Comparison of ENCODE assay signal across 8 cellular contexts in the genomic region with DNA sequence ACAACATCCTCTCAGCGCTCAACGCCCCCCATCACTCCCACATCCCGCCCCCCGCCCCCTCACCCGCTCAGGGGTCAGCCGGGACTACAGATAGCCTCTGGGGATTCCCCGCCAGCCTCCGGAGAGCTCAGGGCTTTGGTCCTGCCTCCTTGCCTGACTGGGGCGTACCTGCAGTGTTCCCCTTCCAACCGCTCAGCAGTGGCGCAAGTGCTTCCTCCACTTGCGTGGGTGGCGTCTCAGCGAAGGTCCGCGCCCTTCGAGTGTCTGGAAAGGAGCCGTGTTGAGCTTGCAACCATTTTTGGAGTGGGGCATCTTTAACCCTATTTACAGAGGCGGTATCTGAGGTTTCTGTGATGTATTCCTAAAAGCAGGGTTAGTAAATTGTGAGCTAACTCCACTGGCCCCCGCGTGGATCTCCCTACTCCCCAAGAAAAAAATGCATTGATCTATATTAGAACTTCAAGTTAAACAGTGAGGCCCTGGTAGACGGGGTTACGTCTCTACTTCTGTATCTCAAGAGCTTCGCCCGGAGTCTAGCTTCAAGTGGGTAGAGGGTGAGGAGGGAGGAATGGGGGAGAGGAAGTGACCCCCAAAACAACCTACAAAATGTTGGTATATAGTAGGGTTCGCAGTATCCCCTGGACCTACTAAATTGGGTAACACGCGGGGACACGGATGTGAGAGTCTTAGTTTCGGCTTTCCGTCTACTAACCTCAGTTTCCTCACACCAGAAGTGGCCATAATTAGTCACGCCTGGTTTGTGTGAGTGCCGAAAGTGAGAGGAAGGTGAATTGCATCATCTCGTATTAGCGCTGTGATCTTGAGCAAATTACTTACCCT. TPM values are rescaled to one million over a fixed set of nuclear protein-coding genes. Genes with fewer than 3 reads are reported as not detected.
DNase-seq lines count a peak whose midpoint lies in the region; ATAC-seq and TF ChIP-seq lines count a peak whose summit lies in the region.

No MANE protein-coding gene starts in this region.

- TF ChIP-seq POLR2A in spleen (IDR thresholded peaks at IDR 0.05) (no peak), Peyer's patch (IDR thresholded peaks at IDR 0.05) (no peak)

- ATAC-seq in HG03097 (IDR thresholded peaks at IDR 0.05; ENCODE audit: low FRiP score, unreplicated experiment) (peak; percentile 70), left ventricle myocardium superior (no peak)

- 6 to 13% (median 8%) methylated on average over 29 to 35 of the region's 35 CpGs for WGBS in spleen, 5 donors

- no peak for TF ChIP-seq CTCF in spleen (IDR thresholded peaks at IDR 0.05 in 8 of 11, conservative IDR thresholded peaks at IDR 0.05 in 3 of 11)
- TF ChIP-seq CTCF in Peyer's patch (IDR thresholded peaks at IDR 0.05): no peak

- no peaks in the 10 kb centered on the region for H3K36me3 ChIP-seq in CD8-positive, alpha-beta memory T cell (ENCODE audit: insufficient read depth, low read length)
- H3K36me3 ChIP-seq in spleen (no peaks in the 10 kb centered on the region), Peyer's patch (no peaks in the 10 kb centered on the region)

- H3K27ac ChIP-seq in CD8-positive, alpha-beta memory T cell (ENCODE audit: low read depth, low read length): no peak overlapping the region
- no peak overlapping the region for H3K27ac ChIP-seq in spleen
- no peak overlapping the region for H3K27ac ChIP-seq in Peyer's patch

- POLR2A ChIA-PET in CD8-positive, alpha-beta memory T cell (lab: Charles Lee): no interaction called here

- H3K4me1 ChIP-seq in CD8-positive, alpha-beta memory T cell (ENCODE audit: insufficient read depth, low read length): peaks cover 7% of the 10 kb centered on the region
- H3K4me1 ChIP-seq in spleen: peaks cover 0 to 56% (median 29%) of the 10 kb centered on the region in 6 donors
- H3K4me1 ChIP-seq in Peyer's patch: peaks cover 0 to 20% (median 4%) of the 10 kb centered on the region in 4 donors

- H3K4me1 Mint-ChIP-seq in CD8-positive, alpha-beta memory T cell: peaks cover 19 to 34% (median 25%) of the 10 kb centered on the region in 3 donors
- peaks cover 12% of the 10 kb centered on the region for H3K4me1 Mint-ChIP-seq in T-helper 2 cell treated with Interferon-gamma antibody and Interleukin-4, amounts not matched to agents 5 μg/mL and 100 μg/mL, for 36 hours (ENCODE audit: low read depth)

- H3K27me3 Mint-ChIP-seq in CD8-positive, alpha-beta memory T cell: peaks cover 82 to 90% of the 10 kb centered on the region in 2 donors
- H3K27me3 Mint-ChIP-seq in T-helper 2 cell treated with Interferon-gamma antibody and Interleukin-4, amounts not matched to agents 5 μg/mL and 100 μg/mL, for 36 hours (ENCODE audit: low read depth): peaks cover 93% of the 10 kb centered on the region

- intact Hi-C loops in spleen (cut with DNase I; ENCODE audit: low total_unique reads) (no loop called here), left ventricle myocardium superior (cut with micrococcal nuclease) (no loop called here)

- H3K4me3 Mint-ChIP-seq in CD8-positive, alpha-beta memory T cell: peak overlapping the region; percentile 57 to 76 (median 61)
- H3K4me3 Mint-ChIP-seq in T-helper 2 cell treated with Interferon-gamma antibody and Interleukin-4, amounts not matched to agents 5 μg/mL and 100 μg/mL, for 36 hours: peak overlapping the region; percentile 26

- CTCF ChIA-PET in CD8-positive, alpha-beta memory T cell (lab: Charles Lee): no interaction called here

- DNase-seq in CD8-positive, alpha-beta memory T cell: no peak
- DNase-seq in GM19238 (ENCODE audit: insufficient read length, low spot score): peak; percentile 49
- DNase-seq in T-helper 2 cell treated with Interferon-gamma antibody and Interleukin-4, amounts not matched to agents 5 μg/mL and 100 μg/mL, for 36 hours (ENCODE audit: low spot score): no peak
- peak; percentile 79 for DNase-seq in spleen
- no peak for DNase-seq in LoVo (ENCODE audit: low spot score)
- DNase-seq in left ventricle myocardium superior: no peak
- DNase-seq in Peyer's patch: no peak

- H3K27ac Mint-ChIP-seq in CD8-positive, alpha-beta memory T cell: peak overlapping the region in 3 of 8 donors; percentile 15 to 62 (median 39)
- H3K27ac Mint-ChIP-seq in T-helper 2 cell treated with Interferon-gamma antibody and Interleukin-4, amounts not matched to agents 5 μg/mL and 100 μg/mL, for 36 hours: peak overlapping the region; percentile 36

- no peaks in the 10 kb centered on the region for H3K9me3 ChIP-seq in CD8-positive, alpha-beta memory T cell (ENCODE audit: low read length)
- H3K9me3 ChIP-seq in spleen: peaks cover 0 to 28% (median 15%) of the 10 kb centered on the region in 8 donors
- peaks cover 0 to 18% (median 7%) of the 10 kb centered on the region in 4 donors for H3K9me3 ChIP-seq in Peyer's patch

- H3K9me3 Mint-ChIP-seq in CD8-positive, alpha-beta memory T cell: peaks cover 0 to 23% (median 9%) of the 10 kb centered on the region in 5 donors
- H3K9me3 Mint-ChIP-seq in T-helper 2 cell treated with Interferon-gamma antibody and Interleukin-4, amounts not matched to agents 5 μg/mL and 100 μg/mL, for 36 hours: peaks cover 4% of the 10 kb centered on the region

- H3K27me3 ChIP-seq in CD8-positive, alpha-beta memory T cell (ENCODE audit: insufficient read depth, low read length, poor library complexity, severe bottlenecking): peaks cover 85% of the 10 kb centered on the region
- H3K27me3 ChIP-seq in spleen (replicated peaks in 1 of 7): peaks cover 7 to 100% (median 97%) of the 10 kb centered on the region in 7 donors
- H3K27me3 ChIP-seq in Peyer's patch: peaks cover 0 to 49% of the 10 kb centered on the region in 2 donors

- no peak overlapping the region for H3K4me3 ChIP-seq in CD8-positive, alpha-beta memory T cell (ENCODE audit: low read length)
- peak overlapping the region in 2 of 8 donors; percentile 6 to 44 for H3K4me3 ChIP-seq in spleen
- H3K4me3 ChIP-seq in Peyer's patch: peak overlapping the region in 1 of 4 donors; percentile 12

- H3K36me3 Mint-ChIP-seq in CD8-positive, alpha-beta memory T cell: no peaks in the 10 kb centered on the region
- H3K36me3 Mint-ChIP-seq in T-helper 2 cell treated with Interferon-gamma antibody and Interleukin-4, amounts not matched to agents 5 μg/mL and 100 μg/mL, for 36 hours (ENCODE audit: low read depth): peaks cover 4% of the 10 kb centered on the region

RNA-seq across cellular contexts. Expression of gene NKX3-2, which starts 16.1 kb away (rescaled TPM):
- not detected for total RNA-seq in CD8-positive, alpha-beta memory T cell
- not detected for polyA plus RNA-seq in CD8-positive, alpha-beta memory T cell
- total RNA-seq in spleen (1 to 10 TPM in 6 of 7 donors, under 1 TPM in 1; 0.57 to 3.1 (median 1.7) TPM), left ventricle myocardium superior (not detected), Peyer's patch (1 to 10 TPM in 1 of 4 donors, under 1 TPM in 1, not detected in 2; 0.54 to 1.3 TPM)
- 1 to 10 TPM in 1 of 3 donors, under 1 TPM in 2; 0.83 to 1.5 (median 0.83) TPM for polyA plus RNA-seq in spleen

RNA-seq across cellular contexts. Expression of gene RAB28, which starts 44.1 kb away (rescaled TPM):
- 10 to 100 TPM; 16.5 to 17.3 TPM for total RNA-seq in CD8-positive, alpha-beta memory T cell
- 19.5 TPM for polyA plus RNA-seq in CD8-positive, alpha-beta memory T cell
- 10 to 100 TPM; 15.0 to 23.4 (median 19.9) TPM for total RNA-seq in spleen
- polyA plus RNA-seq in spleen: 10 to 100 TPM in 2 of 3 donors, 1 to 10 TPM in 1; 9.9 to 18.9 (median 12.7) TPM
- total RNA-seq in left ventricle myocardium superior: 20.8 TPM
- total RNA-seq in Peyer's patch: 10 to 100 TPM; 11.2 to 24.8 (median 12.4) TPM

Comparison
In these comparisons a context has a peak if more than half of its experiments do, and no peak if none do; other contexts are left out.
1. DNase-seq: peak in GM19238 (single experiment) and spleen (single experiment); none in CD8-positive, alpha-beta memory T cell (0 of 5), T-helper 2 cell treated with Interferon-gamma antibody and Interleukin-4, amounts not matched to agents 5 μg/mL and 100 μg/mL, for 36 hours (single experiment), LoVo (single experiment), left ventricle myocardium superior (single experiment) and Peyer's patch (0 of 3).